ENCODE assay signal across 15 cellular contexts in the genomic region with DNA sequence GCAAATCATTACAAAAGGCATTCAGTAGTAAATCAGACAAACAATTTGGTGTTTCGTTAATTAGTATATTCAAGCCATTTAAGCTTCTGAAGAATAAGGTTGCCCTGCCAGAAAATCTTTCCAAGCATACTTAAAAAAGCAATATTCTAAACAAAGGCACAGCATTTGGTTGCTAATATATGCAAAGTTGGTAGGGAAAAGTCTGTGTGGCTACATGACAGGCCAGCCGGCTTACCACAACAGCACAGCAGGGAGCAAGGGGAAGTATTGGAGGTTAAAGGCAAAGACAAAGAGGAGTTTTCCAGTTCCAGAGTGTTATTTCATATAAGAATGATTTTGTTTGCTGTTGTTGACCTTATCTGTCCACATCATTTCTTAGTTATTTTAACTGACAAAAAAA.
DNase-seq lines count a peak whose midpoint lies in the region; FAIRE-seq and TF ChIP-seq lines count a peak whose summit lies in the region.
"Had no signal": no experiment of that assay in that cellular context is flagged by ENCODE, and none has a peak within 500 bp of the region (broad histone marks: within the 10 kb centered on the region; RNA-seq: fewer than 3 reads in every experiment).

No MANE protein-coding gene starts in this region.

- H3K4me3 ChIP-seq in Karpas-422 (ENCODE audit: low read length) (no peak overlapping the region), astrocyte of the cerebellum (ENCODE audit: low read depth, low read length) (no peak overlapping the region), Caco-2 (ENCODE audit: low read depth, low read length) (no peak overlapping the region)
- H3K4me3 ChIP-seq: hepatocyte had no signal

- H3K36me3 ChIP-seq in Karpas-422 (ENCODE audit: insufficient read depth, low read length) (no peaks in the 10 kb centered on the region), Caco-2 (ENCODE audit: control insufficient read depth, insufficient read depth, low read length) (no peaks in the 10 kb centered on the region)

- in situ Hi-C loops in astrocyte of the cerebellum (cut with HindIII; ENCODE audit: low sequenced_read_pairs) = loop anchor here (5.0 kb wide), 1 partner anchor 34 kb away; no protein-coding TSS in a partner anchor

- H3K4me1 ChIP-seq in Karpas-422 (ENCODE audit: low read length) (no peaks in the 10 kb centered on the region), Caco-2 (no peaks in the 10 kb centered on the region)

- CTCF ChIA-PET in Caco-2 (lab: Charles Lee) = no interaction called here

- POLR2A ChIA-PET in Caco-2 (lab: Charles Lee) = no interaction called here

- no peaks in the 10 kb centered on the region for H3K79me2 ChIP-seq in Karpas-422 (ENCODE audit: low read length)
- H3K79me2 ChIP-seq: hepatocyte had no signal

- H3K27ac ChIP-seq in Karpas-422 (ENCODE audit: low read length) = no peak overlapping the region
- H3K27ac ChIP-seq: hepatocyte had no signal

- H3K4me2 ChIP-seq in Karpas-422 (ENCODE audit: low read depth, low read length, poor library complexity, severe bottlenecking) = no peak overlapping the region
- H3K4me2 ChIP-seq: hepatocyte had no signal

- no peak for TF ChIP-seq POLR2A in GM12891 (IDR thresholded peaks at IDR 0.05; ENCODE audit: low read depth, low read length)

- no peaks in the 10 kb centered on the region for H3K27me3 ChIP-seq in Karpas-422 (ENCODE audit: low read length)
- H3K27me3 ChIP-seq in Caco-2 (replicated peaks; ENCODE audit: control insufficient read depth, insufficient read depth, low read length) = no peaks in the 10 kb centered on the region
- H3K27me3 ChIP-seq: hepatocyte had no signal

- H3K9me3 ChIP-seq in Karpas-422 (ENCODE audit: low read length) (no peaks in the 10 kb centered on the region), Caco-2 (no peaks in the 10 kb centered on the region)

- no peak overlapping the region for H2AFZ ChIP-seq in Karpas-422 (ENCODE audit: low read length)
- H2AFZ ChIP-seq: hepatocyte had no signal

- TF ChIP-seq CTCF in astrocyte of the cerebellum (IDR thresholded peaks at IDR 0.05; ENCODE audit: low read depth, low read length, missing control alignments) (no peak), Caco-2 (IDR thresholded peaks at IDR 0.05; ENCODE audit: insufficient read depth in 1 of 2, low read depth in 1 of 2, low read length in 1 of 2, severe bottlenecking in 1 of 2, unreplicated experiment in 1 of 2) (no peak)

- FAIRE-seq in GM18507 (lab: Jason Lieb, UNC) (peak; percentile 44), GM12891 (lab: Jason Lieb, UNC) (no peak)
- FAIRE-seq: colon had no signal

- H3K36me3 Mint-ChIP-seq in Caco-2 (ENCODE audit: insufficient read depth, unreplicated experiment) = no peaks in the 10 kb centered on the region

- no TSS peak for BruUV-seq in Caco-2 (replicated peaks; lab: Mats Ljungman, UMichigan)

- H3K4me1 Mint-ChIP-seq in Caco-2 (ENCODE audit: low read depth, unreplicated experiment) = no peaks in the 10 kb centered on the region

- H3K9me2 ChIP-seq in Karpas-422 (replicated peaks; ENCODE audit: insufficient read depth, low read length) = no peaks in the 10 kb centered on the region

- no peak for DNase-seq in GM18507 (ENCODE audit: extremely low spot score, insufficient read length, low read depth)
- DNase-seq in Karpas-422 = peak; percentile 31
- DNase-seq in astrocyte of the cerebellum (ENCODE audit: low read depth) = peak; percentile 76
- DNase-seq in iPS-NIHi7 (ENCODE audit: extremely low spot score) = peak; percentile 48
- no peak for DNase-seq in SW480 (ENCODE audit: low spot score)
- DNase-seq in Caco-2 = no peak
- DNase-seq in GM12891 (ENCODE audit: insufficient read length, low spot score) = no peak
- DNase-seq in UCSD-AML1 (lab: John Stamatoyannopoulos, UW; ENCODE audit: unreplicated experiment) = no peak
- DNase-seq: activated CD4-positive, alpha-beta T cell treated with anti-CD3 and anti-CD28 coated beads, Interleukin-2, amount 50 U/mL, for 48 hours; activated naive CD4-positive, alpha-beta T cell; activated T-cell treated with anti-CD3 and anti-CD28 coated beads for 4 hours; NCI-H2081 treated with DMSO at 0.1 percent for 48 hours; NCI-H774 had no signal

- H3K9ac ChIP-seq in Karpas-422 (ENCODE audit: low read length) = no peak overlapping the region

- no peaks in the 10 kb centered on the region for H4K20me1 ChIP-seq in Karpas-422 (ENCODE audit: insufficient read depth, low read depth, low read length)

- no peaks in the 10 kb centered on the region for H3K27me3 Mint-ChIP-seq in Caco-2 (ENCODE audit: insufficient read depth, unreplicated experiment)

- no peaks in the 10 kb centered on the region for H3K9me3 Mint-ChIP-seq in Caco-2 (ENCODE audit: unreplicated experiment)

- intact Hi-C loops in Caco-2 (cut with micrococcal nuclease; ENCODE audit: unreplicated experiment) = no loop called here

- H3K4me3 Mint-ChIP-seq in Caco-2 (ENCODE audit: unreplicated experiment) = no peak overlapping the region

- no peak overlapping the region for H3K27ac Mint-ChIP-seq in Caco-2 (ENCODE audit: unreplicated experiment)

TF ChIP-seq in GM12891, 5 proteins besides CTCF, POLR2A, EP300 and RAD21:
- TF ChIP-seq SPI1 (IDR thresholded peaks at IDR 0.05; ENCODE audit: low read depth, low read length) (no peak), POU2F2 (IDR thresholded peaks at IDR 0.05; ENCODE audit: low read depth, low read length) (no peak), PAX5 (IDR thresholded peaks at IDR 0.05; ENCODE audit: insufficient read depth, low read length, severe bottlenecking) (no peak), POLR2AphosphoS5 (IDR thresholded peaks at IDR 0.05; ENCODE audit: low read depth, low read length) (no peak), TAF1 (IDR thresholded peaks at IDR 0.05; ENCODE audit: low read depth, low read length) (no peak)

Comparison
In these comparisons a context has a peak if more than half of its experiments do, and no peak if none do; other contexts are left out.
1. DNase-seq: peak in Karpas-422 (single experiment), astrocyte of the cerebellum (single experiment) and iPS-NIHi7 (single experiment); none in GM18507 (single experiment), SW480 (single experiment), Caco-2 (0 of 2), GM12891 (single experiment) and UCSD-AML1 (single experiment).